Comparison of ENCODE assay signal across 12 cellular contexts in genomic region chr2:189506514-189506976, GRCh38.
A peak's percentile ranks its signal among the peaks of the same experiment; 100 is the strongest.
DNase-seq lines count a peak whose midpoint lies in the region; ATAC-seq and TF ChIP-seq lines count a peak whose summit lies in the region.
"Had no signal": no experiment of that assay in that cellular context is flagged by ENCODE, and none has a peak within 500 bp of the region (broad histone marks: within the 10 kb centered on the region; RNA-seq: fewer than 3 reads in every experiment).

No MANE protein-coding gene starts in this region.

- no peaks in the 10 kb centered on the region for H3K36me3 Mint-ChIP-seq in neural progenitor cell
- H3K36me3 Mint-ChIP-seq: brain; CD4-positive, CD25-positive, alpha-beta regulatory T cell had no signal

- H3K27ac ChIP-seq in IMR-90 (ENCODE audit: insufficient read depth, low read length) (no peak overlapping the region), neural progenitor cell (no peak overlapping the region)
- H3K27ac ChIP-seq: SJSA1 had no signal

- no peak overlapping the region for H3K4me3 Mint-ChIP-seq in neural progenitor cell
- H3K4me3 Mint-ChIP-seq: brain; CD4-positive, CD25-positive, alpha-beta regulatory T cell had no signal

- no peaks in the 10 kb centered on the region for H3K79me2 ChIP-seq in neural progenitor cell (ENCODE audit: low read depth)

- H2BK15ac ChIP-seq in IMR-90 (ENCODE audit: low read depth, low read length): no peak overlapping the region

- H3K27me3 Mint-ChIP-seq in neural progenitor cell (ENCODE audit: insufficient read depth, low read depth): peaks cover 2% of the 10 kb centered on the region
- H3K27me3 Mint-ChIP-seq: brain had no signal

- H3K56ac ChIP-seq in IMR-90 (ENCODE audit: extremely low read depth, insufficient read depth, low read length): no peak overlapping the region

- DNase-seq in COLO829 (ENCODE audit: low spot score): peak; percentile 71
- peak; percentile 47 for DNase-seq in IMR-90
- peak; percentile 22 to 38 for DNase-seq in activated T-cell treated with anti-CD3 and anti-CD28 coated beads, Interleukin-2, amount 50 U/mL, for 48 hours
- DNase-seq in left colon: no peak
- DNase-seq in neural progenitor cell (ENCODE audit: low spot score): no peak
- DNase-seq in stimulated activated CD8-positive, alpha-beta memory T cell treated with anti-CD3 and anti-CD28 coated beads, Interleukin-4, amount 100 ng/mL, for 48 hours: no peak
- no peak for DNase-seq in activated gamma-delta T cell treated with Interleukin-2 at 50 U/mL for 16 hours
- DNase-seq: activated CD8-positive, alpha-beta memory T cell treated with anti-CD3 and anti-CD28 coated beads for 24 hours; CD4-positive, CD25-positive, alpha-beta regulatory T cell had no signal

- no peak for TF ChIP-seq RAD21 in IMR-90 (IDR thresholded peaks at IDR 0.05; ENCODE audit: low read length)

- no peak overlapping the region for H3K23ac ChIP-seq in IMR-90 (ENCODE audit: low read depth, low read length)

- no peak overlapping the region for H3K4me2 ChIP-seq in IMR-90 (ENCODE audit: low read depth, low read length)
- H3K4me2 ChIP-seq in neural progenitor cell: no peak overlapping the region

- H3K27ac Mint-ChIP-seq in neural progenitor cell: no peak overlapping the region

- H3K9me3 Mint-ChIP-seq in neural progenitor cell: no peaks in the 10 kb centered on the region

- no peak for TF ChIP-seq POLR2A in IMR-90 (IDR thresholded peaks at IDR 0.05; ENCODE audit: low read depth, low read length)

- H3K18ac ChIP-seq in IMR-90 (ENCODE audit: low read depth, low read length): no peak overlapping the region

- TF ChIP-seq CTCF in IMR-90 (conservative IDR thresholded peaks at IDR 0.05; ENCODE audit: low read depth, low read length): no peak
- no peak for TF ChIP-seq CTCF in neural progenitor cell (IDR thresholded peaks at IDR 0.05)

- H3K4me1 Mint-ChIP-seq in neural progenitor cell: no peaks in the 10 kb centered on the region
- H3K4me1 Mint-ChIP-seq: brain had no signal

- no peak overlapping the region for H4K5ac ChIP-seq in IMR-90 (ENCODE audit: low read depth, low read length)

- no peaks in the 10 kb centered on the region for H3K79me1 ChIP-seq in IMR-90 (ENCODE audit: low read depth in 1 of 2, low read length in 2 of 2)

- H3K9me1 ChIP-seq in IMR-90 (ENCODE audit: insufficient read depth, low read length): no peaks in the 10 kb centered on the region

- H3K27me3 ChIP-seq in IMR-90 (ENCODE audit: control insufficient read depth, insufficient read depth, low read length): no peaks in the 10 kb centered on the region
- no peaks in the 10 kb centered on the region for H3K27me3 ChIP-seq in neural progenitor cell
- H3K27me3 ChIP-seq: SJSA1 had no signal

- no peak overlapping the region for H2BK5ac ChIP-seq in IMR-90 (ENCODE audit: low read depth, low read length, poor library complexity, severe bottlenecking)

- H2AK9ac ChIP-seq in IMR-90 (replicated peaks; ENCODE audit: low read depth, low read length, poor library complexity): no peak overlapping the region

- no peak overlapping the region for H3K14ac ChIP-seq in IMR-90 (replicated peaks; ENCODE audit: low read depth, low read length)

- H3K36me3 ChIP-seq in IMR-90 (ENCODE audit: control insufficient read depth, insufficient read depth, low read length): no peaks in the 10 kb centered on the region
- no peaks in the 10 kb centered on the region for H3K36me3 ChIP-seq in neural progenitor cell
- H3K36me3 ChIP-seq: SJSA1 had no signal

- H4K20me1 ChIP-seq in IMR-90 (ENCODE audit: insufficient read depth, low read length) (no peaks in the 10 kb centered on the region), neural progenitor cell (ENCODE audit: low read depth) (no peaks in the 10 kb centered on the region)

- H3K4me1 ChIP-seq in IMR-90 (ENCODE audit: control insufficient read depth, insufficient read depth, low read length) (no peaks in the 10 kb centered on the region), neural progenitor cell (peaks cover 6% of the 10 kb centered on the region)
- H3K4me1 ChIP-seq: SJSA1 had no signal

- ATAC-seq in IMR-90 (ENCODE audit: low read depth): peak; percentile 37; the same call in 1 of the 2 replicates
- peak; percentile 17 for ATAC-seq in left colon
- ATAC-seq in HG03108 (IDR thresholded peaks at IDR 0.05; ENCODE audit: unreplicated experiment): no peak

- H3K9ac ChIP-seq in IMR-90 (ENCODE audit: low read depth, low read length) (no peak overlapping the region), neural progenitor cell (no peak overlapping the region)

- H3K9me3 ChIP-seq in IMR-90 (ENCODE audit: control insufficient read depth, insufficient read depth, low read length) (no peaks in the 10 kb centered on the region; the same call in 1 of the 2 replicates), neural progenitor cell (ENCODE audit: low read depth) (no peaks in the 10 kb centered on the region)
- H3K9me3 ChIP-seq: SJSA1 had no signal

- no peak overlapping the region for H2AK5ac ChIP-seq in IMR-90 (ENCODE audit: low read depth, low read length)

- POLR2A ChIA-PET in IMR-90 (lab: Charles Lee; ENCODE audit: unreplicated experiment): no interaction called here

- in situ Hi-C loops in IMR-90 (cut with MboI; ENCODE audit: low sequenced_read_pairs): no loop called here

- H3K4me3 ChIP-seq in IMR-90 (ENCODE audit: insufficient read depth, low read depth, low read length): no peak overlapping the region
- H3K4me3 ChIP-seq in neural progenitor cell: no peak overlapping the region
- H3K4me3 ChIP-seq: SJSA1 had no signal

- H2BK120ac ChIP-seq in IMR-90 (ENCODE audit: low read depth, low read length): no peak overlapping the region

- no TSS peak for BruUV-seq in IMR-90 (replicated peaks; lab: Mats Ljungman, UMichigan)

- H2BK20ac ChIP-seq in IMR-90 (ENCODE audit: low read depth, low read length): no peak overlapping the region

- WGBS in IMR-90 (ENCODE audit: extremely low coverage in 2 of 2, insufficient read length in 1 of 2), 2 experiments: 33% methylated on average over 1 of the region's 3 CpGs; no CpG with 5 or more reads in 1 of the 2 experiments

- intact Hi-C loops in IMR-90 (cut with micrococcal nuclease) (loop anchor here (5.0 kb wide), 1 partner anchor 46 kb away; no protein-coding TSS in a partner anchor), left colon (cut with DNase I, micrococcal nuclease) (no loop called here)

- H4K8ac ChIP-seq in IMR-90 (ENCODE audit: low read depth in 2 of 2, low read length in 2 of 2): no peak overlapping the region

- H3K4ac ChIP-seq in IMR-90 (ENCODE audit: low read depth, low read length): no peak overlapping the region

- H3F3A ChIP-seq in neural progenitor cell (ENCODE audit: low read depth): no peaks in the 10 kb centered on the region

- no peak overlapping the region for H2AFZ ChIP-seq in IMR-90 (replicated peaks; ENCODE audit: low read length, poor library complexity)
- H2AFZ ChIP-seq in neural progenitor cell (replicated peaks): no peak overlapping the region

- no peak overlapping the region for H4K91ac ChIP-seq in IMR-90 (ENCODE audit: insufficient read depth, low read depth, low read length)

- CTCF ChIA-PET in IMR-90 (lab: Yijun Ruan, JAX): no interaction called here

- dilution Hi-C loops in IMR-90 (cut with HindIII; ENCODE audit: low sequenced_read_pairs, unreplicated experiment): no loop called here

TF ChIP-seq in IMR-90, 13 proteins besides CTCF, POLR2A, EP300 and RAD21:
- TF ChIP-seq FOS (IDR thresholded peaks at IDR 0.05; ENCODE audit: low read depth, low read length) (no peak), NFE2L2 (IDR thresholded peaks at IDR 0.05; ENCODE audit: low read depth, low read length) (no peak)

Comparison
In these comparisons a context has a peak if more than half of its experiments do, and no peak if none do; other contexts are left out.
1. DNase-seq: peak in COLO829 (single experiment), IMR-90 (single experiment) and activated T-cell treated with anti-CD3 and anti-CD28 coated beads, Interleukin-2, amount 50 U/mL, for 48 hours (2 of 2); none in left colon (0 of 2), neural progenitor cell (single experiment), stimulated activated CD8-positive, alpha-beta memory T cell treated with anti-CD3 and anti-CD28 coated beads, Interleukin-4, amount 100 ng/mL, for 48 hours (single experiment) and activated gamma-delta T cell treated with Interleukin-2 at 50 U/mL for 16 hours (single experiment).